In the genomic region with DNA sequence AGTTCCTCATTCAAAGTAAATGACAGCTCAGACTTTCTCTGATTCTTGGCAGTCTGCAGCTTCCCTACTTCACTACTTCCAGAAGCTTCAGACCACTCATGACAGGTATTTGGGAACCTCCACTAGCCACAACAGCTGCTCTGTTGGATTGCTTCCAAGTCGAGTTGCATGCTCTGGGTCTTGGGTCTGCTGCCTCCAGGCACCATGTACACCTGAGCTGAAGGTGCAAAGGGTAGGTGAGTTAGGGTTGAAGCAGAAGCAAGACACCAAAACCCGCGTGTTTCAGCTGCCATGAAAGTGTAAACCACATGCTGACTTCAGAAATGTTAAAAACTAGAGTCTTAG, we compare ENCODE assay signal across 15 cellular contexts.
"Had no signal": no experiment of that assay in that cellular context is flagged by ENCODE, and none has a peak within 500 bp of the region (broad histone marks: within the 10 kb centered on the region; RNA-seq: fewer than 3 reads in every experiment).

No MANE protein-coding gene starts in this region.

- H3K36me3 Mint-ChIP-seq: brain, natural killer cell had no signal

- H3K27ac ChIP-seq: ovary, psoas muscle, skin epidermis, tibial nerve had no signal

- H3K9me3 Mint-ChIP-seq: activated CD4-positive, alpha-beta T cell treated with anti-CD3 and anti-CD28 coated beads, Interleukin-2, amount 10 ng/mL, durations not matched to agents 7 days and 5 days; activated naive CD4-positive, alpha-beta T cell treated with anti-CD3 and anti-CD28 coated beads for 36 hours; activated T-cell treated with anti-CD3 and anti-CD28 coated beads, Interleukin-2, amount 50 U/mL, for 24 hours; effector memory CD8-positive, alpha-beta T cell; natural killer cell had no signal

- H3K27ac Mint-ChIP-seq: activated CD4-positive, alpha-beta T cell treated with anti-CD3 and anti-CD28 coated beads, Interleukin-2, amount 10 ng/mL, durations not matched to agents 7 days and 5 days; activated CD8-positive, alpha-beta T cell treated with anti-CD3 and anti-CD28 coated beads, Interleukin-2, amount 10 ng/mL, durations not matched to agents 7 days and 5 days; activated naive CD4-positive, alpha-beta T cell treated with anti-CD3 and anti-CD28 coated beads for 36 hours; activated T-cell treated with anti-CD3 and anti-CD28 coated beads, Interleukin-2, amount 50 U/mL, for 24 hours; brain; effector memory CD8-positive, alpha-beta T cell; natural killer cell had no signal

- DNase-seq: activated CD4-positive, alpha-beta T cell treated with anti-CD3 and anti-CD28 coated beads, Interleukin-2, amount 10 ng/mL, durations not matched to agents 7 days and 5 days; activated CD8-positive, alpha-beta T cell treated with anti-CD3 and anti-CD28 coated beads, Interleukin-2, amount 10 ng/mL, durations not matched to agents 7 days and 5 days; activated naive CD4-positive, alpha-beta T cell treated with anti-CD3 and anti-CD28 coated beads for 36 hours; activated T-cell treated with anti-CD3 and anti-CD28 coated beads, Interleukin-2, amount 50 U/mL, for 24 hours; caudate nucleus; effector memory CD8-positive, alpha-beta T cell; mesendoderm; natural killer cell; ovary; psoas muscle; right cardiac atrium; stimulated activated naive CD8-positive, alpha-beta T cell treated with anti-CD3 and anti-CD28 coated beads, Interleukin-15, Interleukin-2, amounts not matched to agents 100 U/mL and 50 U/mL, for 24 hours had no signal

- H3K4me3 Mint-ChIP-seq: activated CD4-positive, alpha-beta T cell treated with anti-CD3 and anti-CD28 coated beads, Interleukin-2, amount 10 ng/mL, durations not matched to agents 7 days and 5 days; activated CD8-positive, alpha-beta T cell treated with anti-CD3 and anti-CD28 coated beads, Interleukin-2, amount 10 ng/mL, durations not matched to agents 7 days and 5 days; activated naive CD4-positive, alpha-beta T cell treated with anti-CD3 and anti-CD28 coated beads for 36 hours; activated T-cell treated with anti-CD3 and anti-CD28 coated beads, Interleukin-2, amount 50 U/mL, for 24 hours; brain; effector memory CD8-positive, alpha-beta T cell; natural killer cell had no signal

- ATAC-seq: activated CD8-positive, alpha-beta T cell treated with anti-CD3 and anti-CD28 coated beads, Interleukin-2, amount 10 ng/mL, durations not matched to agents 7 days and 5 days; effector memory CD8-positive, alpha-beta T cell; natural killer cell; psoas muscle; right cardiac atrium had no signal
